Comparison of ENCODE assay signal across 2 cellular contexts in genomic region chr17:69170377-69170776, GRCh38.
TF ChIP-seq lines count a peak whose summit lies in the region.

No MANE protein-coding gene starts in this region.

TF ChIP-seq in GM12891, 5 proteins besides CTCF, POLR2A, EP300 and RAD21:
- TF ChIP-seq SPI1 (IDR thresholded peaks at IDR 0.05; ENCODE audit: low read depth, low read length) = peak; percentile 45; the same call in 1 of the 2 replicates
- no peak for TF ChIP-seq POU2F2 (IDR thresholded peaks at IDR 0.05; ENCODE audit: low read depth, low read length)
- TF ChIP-seq PAX5 (IDR thresholded peaks at IDR 0.05; ENCODE audit: insufficient read depth, low read length, severe bottlenecking) = no peak

TF ChIP-seq in K562, 482 proteins besides CTCF, POLR2A, EP300 and RAD21 (continues in another document):
- TF ChIP-seq MECOM (CRISPR knock-in tag; IDR thresholded peaks at IDR 0.05) (peak; percentile 47; the same call in 1 of the 2 replicates), ZNF584 (CRISPR knock-in tag; IDR thresholded peaks at IDR 0.05; ENCODE audit: low read depth) (no peak), CCNT2 (IDR thresholded peaks at IDR 0.05; ENCODE audit: borderline replicate concordance, extremely low read depth, insufficient read length, low read depth, low read length) (no peak), CBFB (CRISPR knock-in tag; IDR thresholded peaks at IDR 0.05) (no peak), SMARCC2 (IDR thresholded peaks at IDR 0.05; ENCODE audit: low read depth) (peak; percentile 40; the same call in 1 of the 2 replicates), ZNF184 (CRISPR knock-in tag; IDR thresholded peaks at IDR 0.05) (no peak), ZNF551 (CRISPR knock-in tag; IDR thresholded peaks at IDR 0.05) (no peak), ADNP (tag; IDR thresholded peaks at IDR 0.05) (no peak), ARID1B (IDR thresholded peaks at IDR 0.05) (peak; percentile 82), JUND (IDR thresholded peaks at IDR 0.05; ENCODE audit: borderline replicate concordance, low read depth, low read length) (no peak), JUND (tag; IDR thresholded peaks at IDR 0.05; ENCODE audit: borderline replicate concordance, low read depth, low read length) (no peak), SPI1 (IDR thresholded peaks at IDR 0.05; ENCODE audit: borderline replicate concordance, low read depth, low read length) (peak; percentile 93), XRCC3 (IDR thresholded peaks at IDR 0.05) (no peak), MEF2D (tag; conservative IDR thresholded peaks at IDR 0.05; ENCODE audit: low read depth) (peak; percentile 70; the same call in 1 of the 2 replicates), SOX6 (IDR thresholded peaks at IDR 0.05) (peak; percentile 96), SRF (CRISPR knock-in tag; IDR thresholded peaks at IDR 0.05) (peak in 1 of 2 experiments; percentile 78; a peak in 2 of 4 replicates), FOXA3 (CRISPR knock-in tag; conservative IDR thresholded peaks at IDR 0.05 in 1 of 2, IDR thresholded peaks at IDR 0.05 in 1 of 2) (no peak), DNMT1 (IDR thresholded peaks at IDR 0.05) (no peak), TEAD4 (IDR thresholded peaks at IDR 0.05; ENCODE audit: low read length) (peak; percentile 68), TEAD4 (CRISPR knock-in tag; IDR thresholded peaks at IDR 0.05; ENCODE audit: borderline replicate concordance) (no peak), KDM4B (IDR thresholded peaks at IDR 0.05; ENCODE audit: borderline replicate concordance in 2 of 2, low read depth in 1 of 2) (no peak), ZNF592 (IDR thresholded peaks at IDR 0.05) (0 out of 2 replicates have a peak, but pooled peaks have one; percentile 25), DMBX1 (CRISPR knock-in tag; IDR thresholded peaks at IDR 0.05; ENCODE audit: borderline replicate concordance) (no peak), CEBPG (CRISPR knock-in tag; IDR thresholded peaks at IDR 0.05) (no peak), CEBPG (tag; conservative IDR thresholded peaks at IDR 0.05 in 1 of 2, IDR thresholded peaks at IDR 0.05 in 1 of 2) (peak in 1 of 2 experiments; percentile 76; a peak in 2 of 4 replicates), ETV6 (IDR thresholded peaks at IDR 0.05; ENCODE audit: borderline replicate concordance in 1 of 2, low read depth in 2 of 2, low read length in 1 of 2) (no peak), ETV6 (CRISPR knock-in tag; IDR thresholded peaks at IDR 0.05; ENCODE audit: borderline replicate concordance) (no peak), TCF3 (CRISPR knock-in tag; IDR thresholded peaks at IDR 0.05) (peak; percentile 78), TAL1 (IDR thresholded peaks at IDR 0.05) (peak; percentile 67), MTA2 (IDR thresholded peaks at IDR 0.05; ENCODE audit: low read depth) (peak; percentile 14; the same call in 1 of the 2 replicates), HNRNPK (IDR thresholded peaks at IDR 0.05; ENCODE audit: low read depth, low read length, poor library complexity, severe bottlenecking) (no peak), ZSCAN32 (CRISPR knock-in tag; IDR thresholded peaks at IDR 0.05) (no peak), ZNF655 (CRISPR knock-in tag; IDR thresholded peaks at IDR 0.05) (no peak), SMARCE1 (IDR thresholded peaks at IDR 0.05) (peak; percentile 67), CBFA2T3 (IDR thresholded peaks at IDR 0.05) (peak; percentile 72; the same call in 1 of the 2 replicates), FOXK2 (conservative IDR thresholded peaks at IDR 0.05 in 1 of 2, IDR thresholded peaks at IDR 0.05 in 1 of 2; ENCODE audit: low read depth in 2 of 2) (peak in 1 of 2 experiments; percentile 53; a peak in 1 of 4 replicates), FOSL1 (tag; conservative IDR thresholded peaks at IDR 0.05) (0 out of 2 replicates have a peak, but pooled peaks have one; percentile 22), ZNF384 (IDR thresholded peaks at IDR 0.05; ENCODE audit: low read depth, low read length) (peak; percentile 82), TRIM24 (IDR thresholded peaks at IDR 0.05) (peak; percentile 52 to 57; a peak in 2 of 4 replicates), SMARCA4 (IDR thresholded peaks at IDR 0.05) (peak; percentile 66; the same call in 1 of the 2 replicates), SIN3A (IDR thresholded peaks at IDR 0.05; ENCODE audit: borderline replicate concordance in 2 of 2, control insufficient read depth in 1 of 2, low read depth in 2 of 2, low read length in 2 of 2) (no peak), RB1 (IDR thresholded peaks at IDR 0.05; ENCODE audit: low read depth) (no peak), THRAP3 (IDR thresholded peaks at IDR 0.05; ENCODE audit: borderline replicate concordance) (no peak), ZNF436 (CRISPR knock-in tag; IDR thresholded peaks at IDR 0.05) (no peak), PHB2 (IDR thresholded peaks at IDR 0.05; ENCODE audit: low read depth) (no peak)
- TF ChIP-seq, protein P1, sequence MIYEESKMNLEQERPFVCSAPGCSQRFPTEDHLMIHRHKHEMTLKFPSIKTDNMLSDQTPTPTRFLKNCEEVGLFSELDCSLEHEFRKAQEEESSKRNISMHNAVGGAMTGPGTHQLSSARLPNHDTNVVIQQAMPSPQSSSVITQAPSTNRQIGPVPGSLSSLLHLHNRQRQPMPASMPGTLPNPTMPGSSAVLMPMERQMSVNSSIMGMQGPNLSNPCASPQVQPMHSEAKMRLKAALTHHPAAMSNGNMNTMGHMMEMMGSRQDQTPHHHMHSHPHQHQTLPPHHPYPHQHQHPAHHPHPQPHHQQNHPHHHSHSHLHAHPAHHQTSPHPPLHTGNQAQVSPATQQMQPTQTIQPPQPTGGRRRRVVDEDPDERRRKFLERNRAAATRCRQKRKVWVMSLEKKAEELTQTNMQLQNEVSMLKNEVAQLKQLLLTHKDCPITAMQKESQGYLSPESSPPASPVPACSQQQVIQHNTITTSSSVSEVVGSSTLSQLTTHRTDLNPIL (CRISPR knock-in tag; IDR thresholded peaks at IDR 0.05) = no peak
- TF ChIP-seq, protein P2, sequence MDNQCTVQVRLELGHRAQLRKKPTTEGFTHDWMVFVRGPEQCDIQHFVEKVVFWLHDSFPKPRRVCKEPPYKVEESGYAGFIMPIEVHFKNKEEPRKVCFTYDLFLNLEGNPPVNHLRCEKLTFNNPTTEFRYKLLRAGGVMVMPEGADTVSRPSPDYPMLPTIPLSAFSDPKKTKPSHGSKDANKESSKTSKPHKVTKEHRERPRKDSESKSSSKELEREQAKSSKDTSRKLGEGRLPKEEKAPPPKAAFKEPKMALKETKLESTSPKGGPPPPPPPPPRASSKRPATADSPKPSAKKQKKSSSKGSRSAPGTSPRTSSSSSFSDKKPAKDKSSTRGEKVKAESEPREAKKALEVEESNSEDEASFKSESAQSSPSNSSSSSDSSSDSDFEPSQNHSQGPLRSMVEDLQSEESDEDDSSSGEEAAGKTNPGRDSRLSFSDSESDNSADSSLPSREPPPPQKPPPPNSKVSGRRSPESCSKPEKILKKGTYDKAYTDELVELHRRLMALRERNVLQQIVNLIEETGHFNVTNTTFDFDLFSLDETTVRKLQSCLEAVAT (IDR thresholded peaks at IDR 0.05) = no peak
- TF ChIP-seq, protein P3, sequence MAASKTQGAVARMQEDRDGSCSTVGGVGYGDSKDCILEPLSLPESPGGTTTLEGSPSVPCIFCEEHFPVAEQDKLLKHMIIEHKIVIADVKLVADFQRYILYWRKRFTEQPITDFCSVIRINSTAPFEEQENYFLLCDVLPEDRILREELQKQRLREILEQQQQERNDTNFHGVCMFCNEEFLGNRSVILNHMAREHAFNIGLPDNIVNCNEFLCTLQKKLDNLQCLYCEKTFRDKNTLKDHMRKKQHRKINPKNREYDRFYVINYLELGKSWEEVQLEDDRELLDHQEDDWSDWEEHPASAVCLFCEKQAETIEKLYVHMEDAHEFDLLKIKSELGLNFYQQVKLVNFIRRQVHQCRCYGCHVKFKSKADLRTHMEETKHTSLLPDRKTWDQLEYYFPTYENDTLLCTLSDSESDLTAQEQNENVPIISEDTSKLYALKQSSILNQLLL (CRISPR knock-in tag; IDR thresholded peaks at IDR 0.05; ENCODE audit: borderline replicate concordance) = no peak
- TF ChIP-seq, protein P4, sequence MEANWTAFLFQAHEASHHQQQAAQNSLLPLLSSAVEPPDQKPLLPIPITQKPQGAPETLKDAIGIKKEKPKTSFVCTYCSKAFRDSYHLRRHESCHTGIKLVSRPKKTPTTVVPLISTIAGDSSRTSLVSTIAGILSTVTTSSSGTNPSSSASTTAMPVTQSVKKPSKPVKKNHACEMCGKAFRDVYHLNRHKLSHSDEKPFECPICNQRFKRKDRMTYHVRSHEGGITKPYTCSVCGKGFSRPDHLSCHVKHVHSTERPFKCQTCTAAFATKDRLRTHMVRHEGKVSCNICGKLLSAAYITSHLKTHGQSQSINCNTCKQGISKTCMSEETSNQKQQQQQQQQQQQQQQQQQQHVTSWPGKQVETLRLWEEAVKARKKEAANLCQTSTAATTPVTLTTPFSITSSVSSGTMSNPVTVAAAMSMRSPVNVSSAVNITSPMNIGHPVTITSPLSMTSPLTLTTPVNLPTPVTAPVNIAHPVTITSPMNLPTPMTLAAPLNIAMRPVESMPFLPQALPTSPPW (CRISPR knock-in tag; IDR thresholded peaks at IDR 0.05) = 0 out of 2 replicates have a peak, but pooled peaks have one; percentile 9
- TF ChIP-seq, protein P5, sequence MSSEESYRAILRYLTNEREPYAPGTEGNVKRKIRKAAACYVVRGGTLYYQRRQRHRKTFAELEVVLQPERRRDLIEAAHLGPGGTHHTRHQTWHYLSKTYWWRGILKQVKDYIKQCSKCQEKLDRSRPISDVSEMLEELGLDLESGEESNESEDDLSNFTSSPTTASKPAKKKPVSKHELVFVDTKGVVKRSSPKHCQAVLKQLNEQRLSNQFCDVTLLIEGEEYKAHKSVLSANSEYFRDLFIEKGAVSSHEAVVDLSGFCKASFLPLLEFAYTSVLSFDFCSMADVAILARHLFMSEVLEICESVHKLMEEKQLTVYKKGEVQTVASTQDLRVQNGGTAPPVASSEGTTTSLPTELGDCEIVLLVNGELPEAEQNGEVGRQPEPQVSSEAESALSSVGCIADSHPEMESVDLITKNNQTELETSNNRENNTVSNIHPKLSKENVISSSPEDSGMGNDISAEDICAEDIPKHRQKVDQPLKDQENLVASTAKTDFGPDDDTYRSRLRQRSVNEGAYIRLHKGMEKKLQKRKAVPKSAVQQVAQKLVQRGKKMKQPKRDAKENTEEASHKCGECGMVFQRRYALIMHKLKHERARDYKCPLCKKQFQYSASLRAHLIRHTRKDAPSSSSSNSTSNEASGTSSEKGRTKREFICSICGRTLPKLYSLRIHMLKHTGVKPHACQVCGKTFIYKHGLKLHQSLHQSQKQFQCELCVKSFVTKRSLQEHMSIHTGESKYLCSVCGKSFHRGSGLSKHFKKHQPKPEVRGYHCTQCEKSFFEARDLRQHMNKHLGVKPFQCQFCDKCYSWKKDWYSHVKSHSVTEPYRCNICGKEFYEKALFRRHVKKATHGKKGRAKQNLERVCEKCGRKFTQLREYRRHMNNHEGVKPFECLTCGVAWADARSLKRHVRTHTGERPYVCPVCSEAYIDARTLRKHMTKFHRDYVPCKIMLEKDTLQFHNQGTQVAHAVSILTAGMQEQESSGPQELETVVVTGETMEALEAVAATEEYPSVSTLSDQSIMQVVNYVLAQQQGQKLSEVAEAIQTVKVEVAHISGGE (CRISPR knock-in tag; IDR thresholded peaks at IDR 0.05) = peak in 1 of 3 experiments; percentile 58; a peak in 2 of 6 replicates
